Comparison of ENCODE assay signal across 23 cellular contexts in genomic region chr10:34884272-34884952, GRCh38.
A peak's percentile ranks its signal among the peaks of the same experiment; 100 is the strongest.
DNase-seq lines count a peak whose midpoint lies in the region; ATAC-seq and TF ChIP-seq lines count a peak whose summit lies in the region.
"Had no signal": no experiment of that assay in that cellular context is flagged by ENCODE, and none has a peak within 500 bp of the region (broad histone marks: within the 10 kb centered on the region; RNA-seq: fewer than 3 reads in every experiment).

No MANE protein-coding gene starts in this region.

- no TSS peak for BruUV-seq in PC-3 (replicated peaks; lab: Mats Ljungman, UMichigan)

- H3K4me3 ChIP-seq in PC-3 (ENCODE audit: low read length) (no peak overlapping the region), suprapubic skin (no peak overlapping the region)
- H3K4me3 ChIP-seq: BLaER1 treated with 17β-estradiol and CSF1 and Interleukin-3, amounts not matched to agents 10 nM and 100 nM; gastrocnemius medialis; SK-N-MC had no signal

- H3K27ac ChIP-seq in PC-3 (ENCODE audit: low read length) (no peak overlapping the region), suprapubic skin (peak overlapping the region; percentile 35)
- H3K27ac ChIP-seq: BLaER1 treated with 17β-estradiol and CSF1 and Interleukin-3, amounts not matched to agents 10 nM and 100 nM; gastrocnemius medialis; KMS-11; SK-N-MC had no signal

- no peak overlapping the region for H3K4me2 ChIP-seq in PC-3 (ENCODE audit: low read length)
- H3K4me2 ChIP-seq: BLaER1 treated with 17β-estradiol and CSF1 and Interleukin-3, amounts not matched to agents 10 nM and 100 nM; KMS-11 had no signal

- H3K9ac ChIP-seq in PC-3 (ENCODE audit: low read length), result no peak overlapping the region
- H3K9ac ChIP-seq: BLaER1 treated with 17β-estradiol and CSF1 and Interleukin-3, amounts not matched to agents 10 nM and 100 nM; KMS-11 had no signal

- H3K9me3 ChIP-seq in PC-3 (ENCODE audit: low read length), result no peaks in the 10 kb centered on the region
- H3K9me3 ChIP-seq in suprapubic skin, result no peaks in the 10 kb centered on the region
- H3K9me3 ChIP-seq: BLaER1 treated with 17β-estradiol and CSF1 and Interleukin-3, amounts not matched to agents 10 nM and 100 nM; gastrocnemius medialis had no signal

- DNase-seq in HPDE6-E6E7 (ENCODE audit: extremely low spot score) (peak; percentile 2), PC-3 (peak; percentile 66), suprapubic skin (ENCODE audit: low spot score in 2 of 2) (no peak), GM03348 (ENCODE audit: low spot score) (no peak), NCI-H1092 treated with DMSO at 0.1 percent for 48 hours (lab: John Stamatoyannopoulos, UW) (no peak)
- DNase-seq in NK-92 treated with Interleukin-12 subunit alpha and Interleukin-12 subunit beta, amount 100 ng/mL, for 24 hours (lab: John Stamatoyannopoulos, UW), result no peak
- DNase-seq: activated CD4-positive, alpha-beta T cell treated with anti-CD3 and anti-CD28 coated beads, Interleukin-2, amount 50 U/mL, for 4 hours; activated CD8-positive, alpha-beta memory T cell treated with anti-CD3 and anti-CD28 coated beads, Interleukin-2, amount 10 ng/mL, durations not matched to agents 7 days and 5 days; activated gamma-delta T cell treated with Interleukin-2 at 50 U/mL for 16 hours; activated T-cell treated with anti-CD3 and anti-CD28 coated beads, Interleukin-2, amount 50 U/mL, for 48 hours; caudate nucleus; DMS153; gastrocnemius medialis; hippocampal formation; left cardiac atrium; NCI-H1694; occipital lobe had no signal

- H3K36me3 ChIP-seq in PC-3 (ENCODE audit: low read depth, low read length), result no peaks in the 10 kb centered on the region
- no peaks in the 10 kb centered on the region for H3K36me3 ChIP-seq in suprapubic skin
- H3K36me3 ChIP-seq: BLaER1 treated with 17β-estradiol and CSF1 and Interleukin-3, amounts not matched to agents 10 nM and 100 nM; gastrocnemius medialis had no signal

- no peak for ATAC-seq in PC-3
- peak; percentile 88 for ATAC-seq in esophagus mucosa
- ATAC-seq: activated CD8-positive, alpha-beta memory T cell treated with anti-CD3 and anti-CD28 coated beads, Interleukin-2, amount 10 ng/mL, durations not matched to agents 7 days and 5 days; gastrocnemius medialis; left cardiac atrium; natural killer cell treated with Interleukin-12 subunit alpha and Interleukin-12 subunit beta and Interleukin-15 and Interleukin-18, amount 100 ng/mL, for 72 hours; stimulated activated effector memory CD8-positive, alpha-beta T cell treated with anti-CD3 and anti-CD28 coated beads, Interleukin-12 subunit alpha, Interleukin-12 subunit beta, amount 100 ng/mL, for 72 hours had no signal

- H2AFZ ChIP-seq in PC-3 (ENCODE audit: low read length), result peak overlapping the region; percentile 17; the same call in 1 of the 2 replicates

- TF ChIP-seq CTCF in PC-3 (conservative IDR thresholded peaks at IDR 0.05; ENCODE audit: low read depth, low read length) (no peak), suprapubic skin (IDR thresholded peaks at IDR 0.05) (no peak)

- no peaks in the 10 kb centered on the region for H3F3A ChIP-seq in PC-3 (ENCODE audit: low read length, unreplicated experiment)

- no peaks in the 10 kb centered on the region for H4K20me1 ChIP-seq in PC-3 (ENCODE audit: low read length)
- H4K20me1 ChIP-seq: BLaER1 treated with 17β-estradiol and CSF1 and Interleukin-3, amounts not matched to agents 10 nM and 100 nM had no signal

- no peak for TF ChIP-seq EP300 in suprapubic skin (IDR thresholded peaks at IDR 0.05)

- 68% methylated on average over 4 of the region's 4 CpGs for WGBS in suprapubic skin

- intact Hi-C loops in PC-3 (cut with micrococcal nuclease), result loop anchor here (5.0 kb wide), 1 partner anchor 162 kb away; no protein-coding TSS in a partner anchor

- no peak for TF ChIP-seq POLR2A in suprapubic skin (IDR thresholded peaks at IDR 0.05)

- H3K79me2 ChIP-seq in PC-3 (ENCODE audit: low read length), result no peaks in the 10 kb centered on the region

- peaks cover 25% of the 10 kb centered on the region for H3K4me1 ChIP-seq in PC-3 (ENCODE audit: insufficient read depth, low read length)
- H3K4me1 ChIP-seq in suprapubic skin, result peaks cover 21% of the 10 kb centered on the region
- H3K4me1 ChIP-seq: BLaER1 treated with 17β-estradiol and CSF1 and Interleukin-3, amounts not matched to agents 10 nM and 100 nM; gastrocnemius medialis had no signal

- CTCF ChIA-PET in PC-3 (lab: Charles Lee), result no interaction called here

- H3K27me3 ChIP-seq in PC-3 (ENCODE audit: low read length), result no peaks in the 10 kb centered on the region
- H3K27me3 ChIP-seq in suprapubic skin, result no peaks in the 10 kb centered on the region
- H3K27me3 ChIP-seq: BLaER1 treated with 17β-estradiol and CSF1 and Interleukin-3, amounts not matched to agents 10 nM and 100 nM; gastrocnemius medialis had no signal

- POLR2A ChIA-PET in PC-3 (lab: Charles Lee; ENCODE audit: unreplicated experiment), result interaction anchor here (0.6 kb wide), 2 partner anchors 90 to 152 kb away, joined by 3 read pairs; no protein-coding TSS in a partner anchor

- H3K9me2 ChIP-seq in PC-3 (replicated peaks; ENCODE audit: low read length), result no peaks in the 10 kb centered on the region

Comparison
In these comparisons a context has a peak if more than half of its experiments do, and no peak if none do; other contexts are left out.
1. DNase-seq: peak in HPDE6-E6E7 (single experiment) and PC-3 (single experiment); none in suprapubic skin (0 of 2), GM03348 (single experiment), NCI-H1092 treated with DMSO at 0.1 percent for 48 hours (single experiment) and NK-92 treated with Interleukin-12 subunit alpha and Interleukin-12 subunit beta, amount 100 ng/mL, for 24 hours (single experiment).